Comparison of ENCODE assay signal across 35 cellular contexts in the genomic region with DNA sequence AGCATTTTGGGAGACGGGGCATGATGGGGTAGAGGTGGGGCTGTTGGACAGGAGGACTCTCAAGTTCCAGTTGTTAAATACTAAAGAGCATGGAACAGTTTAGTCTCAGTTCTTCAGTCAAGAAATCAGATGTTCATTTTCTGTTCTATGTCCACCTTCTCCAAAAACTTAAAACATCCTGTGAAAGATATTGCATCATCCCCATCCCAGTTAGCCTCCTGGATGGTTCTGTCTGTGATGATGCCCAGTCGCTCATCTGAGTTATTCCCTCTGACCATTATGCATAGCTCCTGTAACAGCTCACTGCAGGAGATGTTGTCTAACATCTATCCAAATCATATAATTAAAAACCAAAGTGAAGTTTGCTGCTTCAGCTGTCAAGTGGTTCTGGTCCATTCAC.
"Had no signal": no experiment of that assay in that cellular context is flagged by ENCODE, and none has a peak within 500 bp of the region (broad histone marks: within the 10 kb centered on the region; RNA-seq: fewer than 3 reads in every experiment).

No MANE protein-coding gene starts in this region.

- DNase-seq: Karpas-422, Kasumi-1, MG63, MM.1S, MV-4-11, NCI-H1048, NCI-H1092, NCI-H1092 treated with DMSO at 0.1 percent for 48 hours, NCI-H1105, NCI-H1105 treated with DMSO at 0.1 percent for 48 hours, NCI-H1417, NCI-H1417 treated with DMSO at 0.1 percent for 48 hours, NCI-H1436, NCI-H1436 treated with DMSO at 0.1 percent for 48 hours, NCI-H146, NCI-H1694, NCI-H1694 treated with DMSO at 0.1 percent for 48 hours, NCI-H187, NCI-H187 treated with DMSO at 0.1 percent for 48 hours, NCI-H1930, NCI-H2029, NCI-H2029 treated with DMSO at 0.1 percent for 48 hours, NCI-H2081, NCI-H2081 treated with DMSO at 0.1 percent for 48 hours, NCI-H2107, NCI-H2171, NCI-H2171 treated with DMSO at 0.1 percent for 48 hours, NCI-H2227 treated with DMSO at 0.1 percent for 48 hours, NCI-H226, NCI-H345, NCI-H446, NCI-H446 treated with DMSO at 0.1 percent for 48 hours, NCI-H510A, NCI-H510A treated with DMSO at 0.1 percent for 48 hours, NCI-H524 had no signal

- H3K27me3 ChIP-seq: MG63 had no signal

- H3K4me3 ChIP-seq: MG63 had no signal

- H3K9me3 ChIP-seq: MG63 had no signal

- H3K36me3 ChIP-seq: MG63 had no signal
